1 cellular context compared by ENCODE assay signal in the genomic region with DNA sequence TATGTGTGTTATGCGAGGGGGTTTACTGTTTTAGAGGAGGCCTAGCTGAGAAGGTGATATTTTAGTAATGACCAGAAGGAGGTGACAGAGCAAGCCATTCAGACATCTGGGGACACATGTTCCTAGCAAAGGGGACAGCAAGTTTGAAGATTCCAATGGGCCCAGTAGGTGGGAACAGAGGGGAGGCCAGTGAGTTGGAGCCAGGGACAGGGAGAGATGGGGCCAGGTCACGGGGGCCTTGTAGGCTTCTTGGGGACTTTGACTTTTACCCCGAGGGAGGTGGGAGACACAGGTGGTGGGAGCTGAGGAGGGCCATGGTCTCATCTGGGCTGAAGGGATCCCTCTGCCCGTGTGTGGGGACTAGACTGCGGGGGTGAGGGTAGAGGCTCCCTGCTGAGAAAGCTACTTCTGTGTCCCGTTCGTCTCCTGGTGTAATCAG.
TF ChIP-seq lines count a peak whose summit lies in the region.

No MANE protein-coding gene starts in this region.

TF ChIP-seq in K562, 482 proteins besides CTCF, POLR2A, EP300 and RAD21 (continued from another document):
- TF ChIP-seq, protein P1, sequence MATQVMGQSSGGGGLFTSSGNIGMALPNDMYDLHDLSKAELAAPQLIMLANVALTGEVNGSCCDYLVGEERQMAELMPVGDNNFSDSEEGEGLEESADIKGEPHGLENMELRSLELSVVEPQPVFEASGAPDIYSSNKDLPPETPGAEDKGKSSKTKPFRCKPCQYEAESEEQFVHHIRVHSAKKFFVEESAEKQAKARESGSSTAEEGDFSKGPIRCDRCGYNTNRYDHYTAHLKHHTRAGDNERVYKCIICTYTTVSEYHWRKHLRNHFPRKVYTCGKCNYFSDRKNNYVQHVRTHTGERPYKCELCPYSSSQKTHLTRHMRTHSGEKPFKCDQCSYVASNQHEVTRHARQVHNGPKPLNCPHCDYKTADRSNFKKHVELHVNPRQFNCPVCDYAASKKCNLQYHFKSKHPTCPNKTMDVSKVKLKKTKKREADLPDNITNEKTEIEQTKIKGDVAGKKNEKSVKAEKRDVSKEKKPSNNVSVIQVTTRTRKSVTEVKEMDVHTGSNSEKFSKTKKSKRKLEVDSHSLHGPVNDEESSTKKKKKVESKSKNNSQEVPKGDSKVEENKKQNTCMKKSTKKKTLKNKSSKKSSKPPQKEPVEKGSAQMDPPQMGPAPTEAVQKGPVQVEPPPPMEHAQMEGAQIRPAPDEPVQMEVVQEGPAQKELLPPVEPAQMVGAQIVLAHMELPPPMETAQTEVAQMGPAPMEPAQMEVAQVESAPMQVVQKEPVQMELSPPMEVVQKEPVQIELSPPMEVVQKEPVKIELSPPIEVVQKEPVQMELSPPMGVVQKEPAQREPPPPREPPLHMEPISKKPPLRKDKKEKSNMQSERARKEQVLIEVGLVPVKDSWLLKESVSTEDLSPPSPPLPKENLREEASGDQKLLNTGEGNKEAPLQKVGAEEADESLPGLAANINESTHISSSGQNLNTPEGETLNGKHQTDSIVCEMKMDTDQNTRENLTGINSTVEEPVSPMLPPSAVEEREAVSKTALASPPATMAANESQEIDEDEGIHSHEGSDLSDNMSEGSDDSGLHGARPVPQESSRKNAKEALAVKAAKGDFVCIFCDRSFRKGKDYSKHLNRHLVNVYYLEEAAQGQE (CRISPR knock-in tag; IDR thresholded peaks at IDR 0.05; ENCODE audit: low read depth): no peak
